In the genomic region with DNA sequence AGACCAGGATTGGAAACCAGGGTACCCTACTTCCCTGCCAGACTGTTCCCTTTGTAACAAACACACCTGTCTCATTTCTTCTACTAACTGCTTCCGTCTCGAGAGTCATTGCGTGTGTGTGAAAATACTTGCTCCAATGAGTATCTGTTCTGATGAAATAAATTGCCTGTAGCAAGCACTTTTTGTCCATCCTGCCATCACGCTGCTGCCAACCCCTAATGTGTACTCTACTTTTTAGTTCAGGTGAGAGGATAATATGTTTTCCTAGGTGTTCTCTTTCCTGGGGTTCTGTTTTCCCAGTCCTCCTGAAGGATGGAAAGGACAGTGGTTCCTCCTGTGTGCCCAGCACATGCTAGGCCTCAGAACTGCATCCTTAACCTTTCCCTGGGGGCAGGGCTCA, we compare ENCODE assay signal across 21 cellular contexts. TPM values are rescaled to one million over a fixed set of nuclear protein-coding genes. Genes with fewer than 3 reads are reported as not detected.
DNase-seq lines count a peak whose midpoint lies in the region; ATAC-seq and TF ChIP-seq lines count a peak whose summit lies in the region.
"Had no signal": no experiment of that assay in that cellular context is flagged by ENCODE, and none has a peak within 500 bp of the region (broad histone marks: within the 10 kb centered on the region; RNA-seq: fewer than 3 reads in every experiment).

No MANE protein-coding gene starts in this region.

- H3K79me2 ChIP-seq in OCI-LY7 (ENCODE audit: insufficient read depth, low read depth, low read length): no peaks in the 10 kb centered on the region

- in situ Hi-C loops in KBM-7 (cut with MboI; ENCODE audit: low pct_unique_long_range_greater_than_20kb, low sequenced_read_pairs): no loop called here

- peaks cover 58% of the 10 kb centered on the region for H3K27me3 Mint-ChIP-seq in activated naive CD4-positive, alpha-beta T cell treated with anti-CD3 and anti-CD28 coated beads, Interleukin-2, amount 10 ng/mL, durations not matched to agents 7 days and 5 days
- peaks cover 92% of the 10 kb centered on the region for H3K27me3 Mint-ChIP-seq in mesothelial cell of epicardium (ENCODE audit: low read depth)

- no peak overlapping the region for H3K4me2 ChIP-seq in OCI-LY7 (ENCODE audit: low read length)
- H3K4me2 ChIP-seq: A549 had no signal

- H3K4me3 ChIP-seq in ectodermal cell (ENCODE audit: insufficient read depth, low read depth, low read length): peak overlapping the region; percentile 59
- H3K4me3 ChIP-seq in OCI-LY7 (ENCODE audit: low read depth, low read length, poor library complexity, severe bottlenecking): no peak overlapping the region
- H3K4me3 ChIP-seq: A549 had no signal

- peaks cover 5% of the 10 kb centered on the region for H3K4me1 Mint-ChIP-seq in activated naive CD4-positive, alpha-beta T cell treated with anti-CD3 and anti-CD28 coated beads, Interleukin-2, amount 10 ng/mL, durations not matched to agents 7 days and 5 days
- peaks cover 7% of the 10 kb centered on the region for H3K4me1 Mint-ChIP-seq in mesothelial cell of epicardium

- no peaks in the 10 kb centered on the region for H3K9me3 Mint-ChIP-seq in activated naive CD4-positive, alpha-beta T cell treated with anti-CD3 and anti-CD28 coated beads, Interleukin-2, amount 10 ng/mL, durations not matched to agents 7 days and 5 days
- H3K9me3 Mint-ChIP-seq in mesothelial cell of epicardium: no peaks in the 10 kb centered on the region

- POLR2A ChIA-PET in OCI-LY7 (lab: Charles Lee): interaction anchor here (1.2 kb wide), 1 partner anchor 10 kb away, joined by 3 read pairs; no protein-coding TSS in a partner anchor

- H3K4me1 ChIP-seq in ectodermal cell (ENCODE audit: control insufficient read depth, insufficient read depth, low read length) (peaks cover 3% of the 10 kb centered on the region), OCI-LY7 (ENCODE audit: insufficient read depth, low read length, poor library complexity, severe bottlenecking) (peaks cover 11% of the 10 kb centered on the region)
- H3K4me1 ChIP-seq: A549 had no signal

- CTCF ChIA-PET in activated naive CD4-positive, alpha-beta T cell treated with anti-CD3 and anti-CD28 coated beads, Interleukin-2, amount 10 ng/mL, durations not matched to agents 7 days and 5 days (lab: Charles Lee): interaction anchor here (0.8 kb wide), 1 partner anchor 10 kb away, joined by 3 read pairs; no protein-coding TSS in a partner anchor
- CTCF ChIA-PET in OCI-LY7 (lab: Charles Lee; ENCODE audit: unreplicated experiment): no interaction called here

- no TSS peak for BruUV-seq in OCI-LY7 (replicated peaks; lab: Mats Ljungman, UMichigan)

- H3K9me2 ChIP-seq in OCI-LY7 (ENCODE audit: insufficient read depth, low read length): no peaks in the 10 kb centered on the region

- H3K36me3 Mint-ChIP-seq in activated naive CD4-positive, alpha-beta T cell treated with anti-CD3 and anti-CD28 coated beads, Interleukin-2, amount 10 ng/mL, durations not matched to agents 7 days and 5 days: no peaks in the 10 kb centered on the region
- H3K36me3 Mint-ChIP-seq in mesothelial cell of epicardium: no peaks in the 10 kb centered on the region
- H3K36me3 Mint-ChIP-seq: naive thymus-derived CD4-positive, alpha-beta T cell had no signal

- peaks cover 12% of the 10 kb centered on the region for H3K27me3 ChIP-seq in ectodermal cell (ENCODE audit: control insufficient read depth, insufficient read depth, low read length, poor library complexity, severe bottlenecking)

- H3K27ac ChIP-seq in ectodermal cell (ENCODE audit: insufficient read depth, low read depth, low read length, poor library complexity, severe bottlenecking) (no peak overlapping the region), OCI-LY7 (ENCODE audit: low read depth, low read length, poor library complexity, severe bottlenecking) (no peak overlapping the region)
- H3K27ac ChIP-seq: A549, C4-2B, spleen had no signal

- H3K4me3 Mint-ChIP-seq in activated naive CD4-positive, alpha-beta T cell treated with anti-CD3 and anti-CD28 coated beads, Interleukin-2, amount 10 ng/mL, durations not matched to agents 7 days and 5 days: no peak overlapping the region
- H3K4me3 Mint-ChIP-seq in mesothelial cell of epicardium: peak overlapping the region; percentile 55

- intact Hi-C loops in OCI-LY7 (cut with micrococcal nuclease; ENCODE audit: unreplicated experiment): no loop called here

- DNase-seq in activated naive CD4-positive, alpha-beta T cell treated with anti-CD3 and anti-CD28 coated beads, Interleukin-2, amount 10 ng/mL, durations not matched to agents 7 days and 5 days: no peak
- no peak for DNase-seq in activated naive CD4-positive, alpha-beta T cell (lab: John Stamatoyannopoulos, UW)
- DNase-seq in mesothelial cell of epicardium (ENCODE audit: low spot score in 2 of 2, unreplicated experiment in 2 of 2) (no peak), OCI-LY7 (ENCODE audit: low spot score) (no peak), KBM-7 (no peak)
- DNase-seq: activated CD4-positive, alpha-beta T cell treated with anti-CD3 and anti-CD28 coated beads, Interleukin-2, amount 50 U/mL, for 4 hours; effector CD8-positive, alpha-beta T cell; mammary epithelial cell; naive thymus-derived CD4-positive, alpha-beta T cell; NCI-H1436; OCI-M1; SHP77; spleen; T-helper 1 cell had no signal

- H3K9me3 ChIP-seq in ectodermal cell (ENCODE audit: control insufficient read depth, low read length) (no peaks in the 10 kb centered on the region), OCI-LY7 (ENCODE audit: low read length) (no peaks in the 10 kb centered on the region)
- H3K9me3 ChIP-seq: A549, spleen had no signal

- ATAC-seq in HG03025 (IDR thresholded peaks at IDR 0.05; ENCODE audit: low FRiP score, unreplicated experiment): no peak
- ATAC-seq in GM21723 (IDR thresholded peaks at IDR 0.05; ENCODE audit: unreplicated experiment): no peak
- ATAC-seq: A549; naive thymus-derived CD4-positive, alpha-beta T cell had no signal

- no peaks in the 10 kb centered on the region for H4K20me1 ChIP-seq in OCI-LY7 (ENCODE audit: insufficient read depth, low read length)

- no peaks in the 10 kb centered on the region for H3K36me3 ChIP-seq in ectodermal cell (ENCODE audit: control insufficient read depth, insufficient read depth, low read length)
- no peaks in the 10 kb centered on the region for H3K36me3 ChIP-seq in OCI-LY7 (ENCODE audit: insufficient read depth, low read length)
- H3K36me3 ChIP-seq: spleen had no signal

- TF ChIP-seq CTCF in mesothelial cell of epicardium (IDR thresholded peaks at IDR 0.05; ENCODE audit: unreplicated experiment): no peak
- TF ChIP-seq CTCF in OCI-LY7 (conservative IDR thresholded peaks at IDR 0.05; ENCODE audit: low read length): no peak

- H3K27ac Mint-ChIP-seq in activated naive CD4-positive, alpha-beta T cell treated with anti-CD3 and anti-CD28 coated beads, Interleukin-2, amount 10 ng/mL, durations not matched to agents 7 days and 5 days: peak overlapping the region; percentile 45
- H3K27ac Mint-ChIP-seq in mesothelial cell of epicardium: no peak overlapping the region
- H3K27ac Mint-ChIP-seq: naive thymus-derived CD4-positive, alpha-beta T cell had no signal

- WGBS in ectodermal cell, 2 experiments: 85 to 91% methylated on average over 4 of the region's 4 CpGs

- H2AFZ ChIP-seq in OCI-LY7 (ENCODE audit: low read length): no peak overlapping the region

RNA-seq across cellular contexts. Expression of a gene that starts 1.0 kb away (rescaled TPM):
- polyA plus RNA-seq in ectodermal cell (2013, experiment 1 of 4): 39.5 TPM
- polyA plus RNA-seq in ectodermal cell (2013, experiment 2 of 4): 35.7 TPM
- 29.6 TPM for polyA plus RNA-seq in ectodermal cell (2013, experiment 3 of 4)
- polyA plus RNA-seq in ectodermal cell (2013, experiment 4 of 4): 30.9 TPM
- total RNA-seq in mesothelial cell of epicardium (not detected in 3 replicates), OCI-LY7 (2022) (0.17 TPM in 1 of 2 replicates, not detected in the other)
- total RNA-seq in OCI-LY7 (2014; rRNA removed; shearing (Covaris generic)): 0.10 and 0.54 TPM in 2 replicates
- total RNA-seq: fibroblast of lung; mammary epithelial cell; naive thymus-derived CD4-positive, alpha-beta T cell had no signal
- polyA plus RNA-seq: A549; fibroblast of lung; keratinocyte; mammary epithelial cell; naive thymus-derived CD4-positive, alpha-beta T cell had no signal
